In genomic region chr12:2057041-2057792, GRCh38 we compare ENCODE assay signal across 8 cellular contexts. TPM values are rescaled to one million over a fixed set of nuclear protein-coding genes. Genes with fewer than 3 reads are reported as not detected.
DNase-seq lines count a peak whose midpoint lies in the region; ATAC-seq, FAIRE-seq and TF ChIP-seq lines count a peak whose summit lies in the region.

No MANE protein-coding gene starts in this region.

- H3K27ac ChIP-seq in pancreas: no peak overlapping the region

- intact Hi-C loops in pancreas (cut with DNase I): loop anchor here in 1 of 3 donors (5.0 to 10.0 kb wide), 2 partner anchors 230 to 528 kb away; no protein-coding TSS in a partner anchor

- WGBS in pancreas, 2 donors: 30 to 33% methylated on average over 21 of the region's 21 CpGs

- no peaks in the 10 kb centered on the region for H3K9me3 ChIP-seq in pancreas

- H3K4me1 ChIP-seq in pancreas: peaks cover 0 to 3% (median 0%) of the 10 kb centered on the region in 3 donors

- no peaks in the 10 kb centered on the region for H3K36me3 ChIP-seq in pancreas

- H3K4me3 ChIP-seq in fibroblast of the aortic adventitia (ENCODE audit: low read depth, low read length) (no peak overlapping the region), pancreas (no peak overlapping the region)

- peak; percentile 53 for DNase-seq in SIG-M5 treated with dmso at 0.1 percent for 504 hours (lab: John Stamatoyannopoulos, UW; ENCODE audit: unreplicated experiment)
- no peak for DNase-seq in SIG-M5 (lab: John Stamatoyannopoulos, UW)
- peak; percentile 61 for DNase-seq in NCI-H1105 (lab: John Stamatoyannopoulos, UW)
- DNase-seq in activated CD4-positive, alpha-beta T cell treated with anti-CD3 and anti-CD28 coated beads for 48 hours: peak; percentile 73
- DNase-seq in fibroblast of the aortic adventitia (ENCODE audit: low read depth): peak; percentile 68
- DNase-seq in pancreas: peak in 5 of 6 donors; percentile 12 to 77 (median 47)

- H3K27me3 ChIP-seq in pancreas: peaks cover 0 to 5% (median 3%) of the 10 kb centered on the region in 4 donors

- TF ChIP-seq CTCF in fibroblast of the aortic adventitia (IDR thresholded peaks at IDR 0.05; ENCODE audit: insufficient read depth, low read length): peak; percentile 92
- peak in 3 of 4 donors; percentile 26 to 54 (median 41) for TF ChIP-seq CTCF in pancreas (IDR thresholded peaks at IDR 0.05)

- no peak for FAIRE-seq in pancreas (lab: Jason Lieb, UNC)

- ATAC-seq in pancreas (peak in 3 of 4 donors; percentile 39 to 61 (median 46)), HG02973 (IDR thresholded peaks at IDR 0.05; ENCODE audit: unreplicated experiment) (no peak), GM19023 (IDR thresholded peaks at IDR 0.05; ENCODE audit: unreplicated experiment) (no peak)

RNA-seq across cellular contexts. Expression of gene CACNA1C, which starts 4.4 kb away (rescaled TPM):
- total RNA-seq in fibroblast of the aortic adventitia (ENCODE audit: low replicate concordance) (6.0 and 16.6 TPM in 2 replicates), pancreas (1 to 10 TPM; 1.2 to 2.6 (median 1.7) TPM)
- 1 to 10 TPM; 3.3 to 3.8 TPM for polyA plus RNA-seq in pancreas

RNA-seq across cellular contexts. Expression of gene DCP1B, which starts 53.0 kb away (rescaled TPM):
- total RNA-seq in fibroblast of the aortic adventitia (ENCODE audit: low replicate concordance): 6.2 and 23.5 TPM in 2 replicates
- total RNA-seq in pancreas: 1 to 10 TPM; 5.3 to 7.1 (median 6.6) TPM
- 1 to 10 TPM; 3.4 to 7.5 TPM for polyA plus RNA-seq in pancreas

Comparison
In these comparisons a context has a peak if more than half of its experiments do, and no peak if none do; other contexts are left out.
1. ATAC-seq: peak in pancreas (3 of 4); none in HG02973 (single experiment) and GM19023 (single experiment).